8 cellular contexts compared by ENCODE assay signal in the genomic region with DNA sequence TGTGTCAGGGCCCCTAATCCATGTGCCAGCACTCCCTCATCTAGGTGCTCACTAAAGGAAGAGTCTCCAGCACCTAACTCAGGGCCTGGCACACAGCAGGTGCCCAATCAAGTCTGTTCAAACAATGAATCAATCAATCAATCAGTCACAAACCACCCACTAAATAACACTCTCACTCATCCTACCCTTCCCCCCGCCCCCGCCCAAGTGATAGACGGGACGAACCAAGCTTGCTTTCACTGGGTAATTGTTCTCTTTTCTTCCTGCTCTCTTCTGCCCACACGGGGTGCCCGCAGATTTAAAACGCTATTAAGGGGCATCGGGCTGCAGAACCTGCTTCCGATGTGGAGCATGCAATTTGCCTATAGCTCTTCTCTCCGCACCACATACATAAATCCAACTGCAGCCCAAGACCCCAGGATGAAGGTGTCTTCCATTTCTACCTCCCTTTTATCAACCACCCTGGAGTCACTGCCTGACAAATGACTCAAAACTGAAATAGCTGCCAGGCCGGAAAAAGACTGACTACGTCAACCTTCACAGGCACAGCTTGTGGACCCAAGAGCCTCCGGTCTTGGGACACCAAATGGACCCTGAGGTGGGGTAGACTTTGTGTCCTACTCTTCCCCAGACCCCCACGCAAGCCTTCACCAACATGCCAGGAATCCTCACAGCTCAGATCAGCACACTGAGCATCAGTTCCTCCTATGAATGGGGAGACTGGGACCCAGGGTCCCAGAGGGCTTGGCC. TPM values are rescaled to one million over a fixed set of nuclear protein-coding genes. Genes with fewer than 3 reads are reported as not detected.
DNase-seq lines count a peak whose midpoint lies in the region; ATAC-seq and TF ChIP-seq lines count a peak whose summit lies in the region.

No MANE protein-coding gene starts in this region.

- H3K27ac ChIP-seq in VCaP (peak overlapping the region; percentile 94; the same call in 1 of the 2 replicates), fibroblast of lung (ENCODE audit: insufficient read depth, low read length) (no peak overlapping the region), skeletal muscle tissue (ENCODE audit: low read depth, low read length) (peak overlapping the region; percentile 89)

- H3K27me3 ChIP-seq in fibroblast of lung (ENCODE audit: control insufficient read depth, insufficient read depth, low read length) = no peaks in the 10 kb centered on the region
- no peaks in the 10 kb centered on the region for H3K27me3 ChIP-seq in skeletal muscle tissue (ENCODE audit: control insufficient read depth in 3 of 3, insufficient read depth in 3 of 3, low read length in 3 of 3)

- TF ChIP-seq CTCF in VCaP (conservative IDR thresholded peaks at IDR 0.05) = no peak
- no peak for TF ChIP-seq CTCF in fibroblast of lung (conservative IDR thresholded peaks at IDR 0.05 in 1 of 2, IDR thresholded peaks at IDR 0.05 in 1 of 2; ENCODE audit: low read depth in 1 of 2, low read length in 2 of 2)

- no peaks in the 10 kb centered on the region for H3K9me3 ChIP-seq in fibroblast of lung (ENCODE audit: control insufficient read depth, insufficient read depth, low read depth, low read length)
- H3K9me3 ChIP-seq in skeletal muscle tissue (ENCODE audit: control insufficient read depth in 3 of 3, low read length in 3 of 3) = no peaks in the 10 kb centered on the region

- H3K4me3 ChIP-seq in fibroblast of lung (replicated peaks in 1 of 4; ENCODE audit: control extremely low read depth in 1 of 4, insufficient read depth in 1 of 4, low read depth in 3 of 4, low read length in 4 of 4) (peak overlapping the region; percentile 48 to 67 (median 58)), skeletal muscle tissue (ENCODE audit: low read length in 3 of 3) (peak overlapping the region; percentile 86 to 87 (median 86))

- peak overlapping the region; percentile 84 for H3K4me2 ChIP-seq in fibroblast of lung (ENCODE audit: extremely low read depth, insufficient read depth, low read length)

- no peak overlapping the region for H3K9ac ChIP-seq in fibroblast of lung (ENCODE audit: insufficient read depth, low read length)
- H3K9ac ChIP-seq in skeletal muscle tissue (ENCODE audit: low read depth in 1 of 3, low read length in 3 of 3) = peak overlapping the region; percentile 83 to 85 (median 85)

- no peaks in the 10 kb centered on the region for H3K36me3 ChIP-seq in fibroblast of lung (ENCODE audit: control insufficient read depth, insufficient read depth, low read length)
- H3K36me3 ChIP-seq in skeletal muscle tissue (ENCODE audit: control insufficient read depth in 3 of 3, insufficient read depth in 3 of 3, low read length in 3 of 3) = no peaks in the 10 kb centered on the region

- H3K4me1 ChIP-seq in fibroblast of lung (ENCODE audit: control insufficient read depth, extremely low read depth, insufficient read depth, low read length) (no peaks in the 10 kb centered on the region), skeletal muscle tissue (ENCODE audit: control insufficient read depth in 3 of 3, insufficient read depth in 3 of 3, low read length in 3 of 3) (peaks cover 27 to 43% (median 33%) of the 10 kb centered on the region in 3 donors)

- H2AFZ ChIP-seq in fibroblast of lung (ENCODE audit: low read length) = no peak overlapping the region

- peak; percentile 36 for DNase-seq in EL
- peak in 1 of 2 donors; percentile 34 for DNase-seq in fibroblast of lung (ENCODE audit: low read depth in 2 of 2)
- no peak for DNase-seq in NCI-H146 treated with DMSO at 0.1 percent for 48 hours (lab: John Stamatoyannopoulos, UW; ENCODE audit: unreplicated experiment)
- DNase-seq in NCI-H345 (lab: John Stamatoyannopoulos, UW) = no peak

- ATAC-seq in HG02852 (IDR thresholded peaks at IDR 0.05; ENCODE audit: unreplicated experiment) (no peak), GM18502 (IDR thresholded peaks at IDR 0.05; ENCODE audit: poor library complexity, unreplicated experiment) (no peak)

- no peaks in the 10 kb centered on the region for H4K20me1 ChIP-seq in fibroblast of lung (ENCODE audit: control insufficient read depth, extremely low read depth, insufficient read depth, low read length)

- H3K79me2 ChIP-seq in fibroblast of lung (ENCODE audit: control insufficient read depth, insufficient read depth, low read length) = peaks cover 10% of the 10 kb centered on the region

RNA-seq across cellular contexts. Expression of a gene that starts 1.7 kb away (rescaled TPM):
- total RNA-seq in fibroblast of lung = 5.4 TPM in 2 replicates
- polyA plus RNA-seq in fibroblast of lung = 1.4 and 1.6 TPM in 2 replicates
- 1.7 and 2.0 TPM in 2 replicates for polyA plus RNA-seq in fibroblast of lung (2012)
- 6.0 and 9.6 TPM in 2 replicates for polyA minus RNA-seq in fibroblast of lung (ENCODE audit: low replicate concordance)
- 5.2 TPM for total RNA-seq in skeletal muscle tissue
